In genomic region chr10:91210435-91210834, GRCh38 we compare ENCODE assay signal across 9 cellular contexts. TPM values are rescaled to one million over a fixed set of nuclear protein-coding genes. Genes with fewer than 3 reads are reported as not detected.
DNase-seq lines count a peak whose midpoint lies in the region; ATAC-seq and TF ChIP-seq lines count a peak whose summit lies in the region.
"Had no signal": no experiment of that assay in that cellular context is flagged by ENCODE, and none has a peak within 500 bp of the region (broad histone marks: within the 10 kb centered on the region; RNA-seq: fewer than 3 reads in every experiment).

No MANE protein-coding gene starts in this region.

- intact Hi-C loops in CD14-positive monocyte (cut with micrococcal nuclease) = no loop called here

- peak; percentile 89 to 92 for DNase-seq in NCI-H187 (lab: John Stamatoyannopoulos, UW)
- DNase-seq in stimulated activated naive CD4-positive, alpha-beta T cell (lab: John Stamatoyannopoulos, UW) = no peak
- DNase-seq in right atrium auricular region (ENCODE audit: low spot score) = no peak
- DNase-seq in NCI-H1694 (lab: John Stamatoyannopoulos, UW) = no peak
- DNase-seq in CD14-positive monocyte (ENCODE audit: low spot score) = no peak

- peaks cover 0 to 7% (median 0%) of the 10 kb centered on the region in 3 donors for H3K27me3 Mint-ChIP-seq in CD14-positive monocyte (ENCODE audit: low read depth in 3 of 3)

- no peaks in the 10 kb centered on the region for H3K9me3 ChIP-seq in right atrium auricular region

- ATAC-seq in GM19043 (IDR thresholded peaks at IDR 0.05; ENCODE audit: low read depth, unreplicated experiment) (peak; percentile 80), HG02840 (IDR thresholded peaks at IDR 0.05; ENCODE audit: low FRiP score, unreplicated experiment) (peak; percentile 82), esophagus mucosa (peak; percentile 25)

- no peak overlapping the region for H3K27ac ChIP-seq in right atrium auricular region
- H3K27ac ChIP-seq: cardiac muscle cell had no signal

- no peak overlapping the region for H3K4me3 ChIP-seq in right atrium auricular region
- H3K4me3 ChIP-seq: cardiac muscle cell had no signal

- no peak overlapping the region for H3K4me3 Mint-ChIP-seq in CD14-positive monocyte

- no peak overlapping the region for H3K27ac Mint-ChIP-seq in CD14-positive monocyte

- H3K4me1 Mint-ChIP-seq in CD14-positive monocyte = peaks cover 11% of the 10 kb centered on the region

- H3K36me3 ChIP-seq in right atrium auricular region = no peaks in the 10 kb centered on the region
- H3K36me3 ChIP-seq: cardiac muscle cell had no signal

- H3K36me3 Mint-ChIP-seq in CD14-positive monocyte = no peaks in the 10 kb centered on the region

- no peaks in the 10 kb centered on the region for H3K27me3 ChIP-seq in right atrium auricular region

- H3K9me3 Mint-ChIP-seq in CD14-positive monocyte = no peaks in the 10 kb centered on the region

- no peak for TF ChIP-seq CTCF in right atrium auricular region (IDR thresholded peaks at IDR 0.05)
- TF ChIP-seq CTCF in CD14-positive monocyte (IDR thresholded peaks at IDR 0.05) = no peak

- peaks cover 0 to 39% of the 10 kb centered on the region in 2 donors for H3K4me1 ChIP-seq in right atrium auricular region

RNA-seq across cellular contexts. Expression of gene PCGF5, which starts 10.0 kb away (rescaled TPM):
- total RNA-seq in esophagus mucosa = 18.1 TPM
- total RNA-seq in right atrium auricular region = 10 to 100 TPM; 42.8 to 62.0 TPM
- polyA plus RNA-seq in CD14-positive monocyte = 10 to 100 TPM; 58.7 to 80.3 TPM

Comparison
In these comparisons a context has a peak if more than half of its experiments do, and no peak if none do; other contexts are left out.
1. ATAC-seq: peak in every context shown above with its lines; median percentile 82 in HG02840; 80 in GM19043; 25 in esophagus mucosa.
2. DNase-seq: peak in NCI-H187 (2 of 2); none in stimulated activated naive CD4-positive, alpha-beta T cell (0 of 6), right atrium auricular region (single experiment), NCI-H1694 (single experiment) and CD14-positive monocyte (single experiment).